9 cellular contexts compared by ENCODE assay signal in genomic region chr19:13098291-13099072, GRCh38. TPM values are rescaled to one million over a fixed set of nuclear protein-coding genes. Genes with fewer than 3 reads are reported as not detected.
DNase-seq lines count a peak whose midpoint lies in the region; ATAC-seq and TF ChIP-seq lines count a peak whose summit lies in the region.
"Had no signal": no experiment of that assay in that cellular context is flagged by ENCODE, and none has a peak within 500 bp of the region (broad histone marks: within the 10 kb centered on the region; RNA-seq: fewer than 3 reads in every experiment).

No MANE protein-coding gene starts in this region.

- peak; percentile 44 for DNase-seq in activated B cell treated with CpG ODN at 0.5 μM for 24 hours
- DNase-seq in fibroblast of peridontal ligament (ENCODE audit: extremely low read depth): peak; percentile 42
- DNase-seq in prostate gland (ENCODE audit: low spot score): peak; percentile 64
- no peak for DNase-seq in NCI-H1694 treated with DMSO at 0.1 percent for 48 hours (lab: John Stamatoyannopoulos, UW)
- no peak for DNase-seq in MG63
- DNase-seq in DMS79 (lab: John Stamatoyannopoulos, UW): no peak

- POLR2A ChIA-PET in activated B cell treated with CpG ODN at 0.5 μM for 24 hours (lab: Charles Lee): interaction anchor here (0.6 to 8.8 kb wide), 4 partner anchors 18 to 57 kb away, joined by 3 to 158 read pairs (median 41); partner anchors contain the start of genes NACC1 and TRMT1

- H3K9me3 Mint-ChIP-seq in IgD-negative memory B cell (peaks cover 0 to 1% (median 0%) of the 10 kb centered on the region in 3 donors), activated B cell treated with CpG ODN at 0.5 μM for 24 hours (no peaks in the 10 kb centered on the region)

- TF ChIP-seq CTCF in activated B cell treated with CpG ODN at 0.5 μM for 24 hours (IDR thresholded peaks at IDR 0.05): no peak
- no peak for TF ChIP-seq CTCF in prostate gland (IDR thresholded peaks at IDR 0.05)

- WGBS in prostate gland: 28% methylated on average over 55 of the region's 56 CpGs

- ATAC-seq in activated B cell treated with CpG ODN at 0.5 μM for 24 hours (ENCODE audit: low read depth): peak; percentile 1
- no peak for ATAC-seq in activated CD4-positive, CD25-positive, alpha-beta regulatory T cell treated with anti-CD3 and anti-CD28 coated beads, Interleukin-2, amount 50 U/mL, for 24 hours

- intact Hi-C loops in activated B cell treated with CpG ODN at 0.5 μM for 24 hours (cut with micrococcal nuclease): loop anchor here (1.0 kb wide), 2 partner anchors 58 to 85 kb away; no protein-coding TSS in a partner anchor
- intact Hi-C loops in prostate gland (cut with DNase I): no loop called here

- no peaks in the 10 kb centered on the region for H3K27me3 ChIP-seq in prostate gland (replicated peaks; ENCODE audit: insufficient read depth)
- no peaks in the 10 kb centered on the region for H3K27me3 ChIP-seq in MG63
- H3K27me3 ChIP-seq: pancreas had no signal

- TF ChIP-seq POLR2A in prostate gland (IDR thresholded peaks at IDR 0.05): no peak

- H3K9me3 ChIP-seq in prostate gland (no peaks in the 10 kb centered on the region), MG63 (no peaks in the 10 kb centered on the region)
- H3K9me3 ChIP-seq: pancreas had no signal

- peaks cover 23 to 28% (median 24%) of the 10 kb centered on the region in 3 donors for H3K4me1 Mint-ChIP-seq in IgD-negative memory B cell
- H3K4me1 Mint-ChIP-seq in activated B cell treated with CpG ODN at 0.5 μM for 24 hours: peaks cover 73% of the 10 kb centered on the region

- peak overlapping the region; percentile 84 to 88 for H3K27ac ChIP-seq in prostate gland

- H3K4me3 ChIP-seq in prostate gland (peak overlapping the region; percentile 12 to 29), MG63 (no peak overlapping the region)

- H3K36me3 Mint-ChIP-seq in IgD-negative memory B cell (peaks cover 1% of the 10 kb centered on the region), activated B cell treated with CpG ODN at 0.5 μM for 24 hours (ENCODE audit: low read depth) (peaks cover 21% of the 10 kb centered on the region)

- H3K4me3 Mint-ChIP-seq in IgD-negative memory B cell (peak overlapping the region; percentile 90 to 95 (median 94)), activated B cell treated with CpG ODN at 0.5 μM for 24 hours (peak overlapping the region; percentile 88)

- peaks cover 9% of the 10 kb centered on the region for H3K4me1 ChIP-seq in prostate gland (replicated peaks)

- H3K36me3 ChIP-seq in prostate gland (peaks cover 5 to 13% of the 10 kb centered on the region in 2 donors), MG63 (peaks cover 69% of the 10 kb centered on the region)

- CTCF ChIA-PET in activated B cell treated with CpG ODN at 0.5 μM for 24 hours (lab: Charles Lee): no interaction called here

- peaks cover 5% of the 10 kb centered on the region for H3K27me3 Mint-ChIP-seq in IgD-negative memory B cell
- H3K27me3 Mint-ChIP-seq in activated B cell treated with CpG ODN at 0.5 μM for 24 hours: no peaks in the 10 kb centered on the region

- peak overlapping the region; percentile 95 to 98 (median 96) for H3K27ac Mint-ChIP-seq in IgD-negative memory B cell
- H3K27ac Mint-ChIP-seq in activated B cell treated with CpG ODN at 0.5 μM for 24 hours: peak overlapping the region; percentile 93

RNA-seq across cellular contexts. Expression of gene LYL1, which starts 4.2 kb away (rescaled TPM):
- polyA plus RNA-seq in IgD-negative memory B cell: 90.1 TPM
- total RNA-seq in activated B cell treated with CpG ODN at 0.5 μM for 24 hours: 67.1 and 74.8 TPM in 2 replicates
- 10 to 100 TPM in 1 of 2 donors, 1 to 10 TPM in 1; 4.6 to 13.3 TPM for total RNA-seq in prostate gland
- not detected in 2 replicates for total RNA-seq in MG63 (2014; rRNA removed; shearing (Covaris generic); ENCODE audit: low replicate concordance)

RNA-seq across cellular contexts. Expression of gene TRMT1, which starts 18.1 kb away (rescaled TPM):
- polyA plus RNA-seq in IgD-negative memory B cell: 30.7 TPM
- total RNA-seq in activated B cell treated with CpG ODN at 0.5 μM for 24 hours: 111 and 113 TPM in 2 replicates
- 10 to 100 TPM; 23.3 to 55.4 TPM for total RNA-seq in prostate gland
- 127 and 172 TPM in 2 replicates for total RNA-seq in MG63 (2014; rRNA removed; shearing (Covaris generic); ENCODE audit: low replicate concordance)

RNA-seq across cellular contexts. Expression of gene NACC1, which starts 19.6 kb away (rescaled TPM):
- polyA plus RNA-seq in IgD-negative memory B cell: 2.7 TPM
- total RNA-seq in activated B cell treated with CpG ODN at 0.5 μM for 24 hours (62.1 and 68.8 TPM in 2 replicates), prostate gland (10 to 100 TPM; 52.4 to 91.9 TPM)
- total RNA-seq in MG63 (2014; rRNA removed; shearing (Covaris generic); ENCODE audit: low replicate concordance): 44.6 and 96.4 TPM in 2 replicates

RNA-seq across cellular contexts. Expression of gene STX10, which starts 51.7 kb away (rescaled TPM):
- 52.8 TPM for polyA plus RNA-seq in IgD-negative memory B cell
- total RNA-seq in activated B cell treated with CpG ODN at 0.5 μM for 24 hours (41.7 and 43.6 TPM in 2 replicates), prostate gland (10 to 100 TPM; 42.5 to 48.6 TPM)
- total RNA-seq in MG63 (2014; rRNA removed; shearing (Covaris generic); ENCODE audit: low replicate concordance): 281 and 371 TPM in 2 replicates

RNA-seq across cellular contexts. Expression of gene IER2, which starts 51.7 kb away (rescaled TPM):
- 350 TPM for polyA plus RNA-seq in IgD-negative memory B cell
- total RNA-seq in activated B cell treated with CpG ODN at 0.5 μM for 24 hours (116 and 119 TPM in 2 replicates), prostate gland (10 to 100 TPM; 34.7 to 75.7 TPM)
- total RNA-seq in MG63 (2014; rRNA removed; shearing (Covaris generic); ENCODE audit: low replicate concordance): 39.0 and 80.1 TPM in 2 replicates

Comparison
In these comparisons a context has a peak if more than half of its experiments do, and no peak if none do; other contexts are left out.
1. DNase-seq: peak in activated B cell treated with CpG ODN at 0.5 μM for 24 hours (single experiment), fibroblast of peridontal ligament (single experiment) and prostate gland (single experiment); none in NCI-H1694 treated with DMSO at 0.1 percent for 48 hours (single experiment), MG63 (single experiment) and DMS79 (single experiment).